ENCODE assay signal across 1 cellular context in genomic region chr19:11361037-11361770, GRCh38.
TF ChIP-seq lines count a peak whose summit lies in the region.

No MANE protein-coding gene starts in this region.

TF ChIP-seq in H1, 55 proteins besides CTCF, POLR2A, EP300 and RAD21:
- peak; percentile 89 for TF ChIP-seq E2F6 (IDR thresholded peaks at IDR 0.05)
- no peak for TF ChIP-seq JUND (IDR thresholded peaks at IDR 0.05; ENCODE audit: low read length)
- 0 out of 2 replicates have a peak, but pooled peaks have one; percentile 19 for TF ChIP-seq TAF1 (IDR thresholded peaks at IDR 0.05; ENCODE audit: low read depth, low read length)
- no peak for TF ChIP-seq CHD2 (IDR thresholded peaks at IDR 0.05; ENCODE audit: low read length)
- TF ChIP-seq CREB1 (IDR thresholded peaks at IDR 0.05) = 0 out of 2 replicates have a peak, but pooled peaks have one; percentile 30
- peak; percentile 39; the same call in 1 of the 2 replicates for TF ChIP-seq POLR2AphosphoS5 (IDR thresholded peaks at IDR 0.05; ENCODE audit: low read depth, low read length)
- TF ChIP-seq SP2 (IDR thresholded peaks at IDR 0.05; ENCODE audit: low read length) = no peak
- TF ChIP-seq KDM4A (IDR thresholded peaks at IDR 0.05; ENCODE audit: low read depth, low read length, severe bottlenecking) = peak; percentile 56
- TF ChIP-seq MAX (IDR thresholded peaks at IDR 0.05) = peak; percentile 95
